In the genomic region with DNA sequence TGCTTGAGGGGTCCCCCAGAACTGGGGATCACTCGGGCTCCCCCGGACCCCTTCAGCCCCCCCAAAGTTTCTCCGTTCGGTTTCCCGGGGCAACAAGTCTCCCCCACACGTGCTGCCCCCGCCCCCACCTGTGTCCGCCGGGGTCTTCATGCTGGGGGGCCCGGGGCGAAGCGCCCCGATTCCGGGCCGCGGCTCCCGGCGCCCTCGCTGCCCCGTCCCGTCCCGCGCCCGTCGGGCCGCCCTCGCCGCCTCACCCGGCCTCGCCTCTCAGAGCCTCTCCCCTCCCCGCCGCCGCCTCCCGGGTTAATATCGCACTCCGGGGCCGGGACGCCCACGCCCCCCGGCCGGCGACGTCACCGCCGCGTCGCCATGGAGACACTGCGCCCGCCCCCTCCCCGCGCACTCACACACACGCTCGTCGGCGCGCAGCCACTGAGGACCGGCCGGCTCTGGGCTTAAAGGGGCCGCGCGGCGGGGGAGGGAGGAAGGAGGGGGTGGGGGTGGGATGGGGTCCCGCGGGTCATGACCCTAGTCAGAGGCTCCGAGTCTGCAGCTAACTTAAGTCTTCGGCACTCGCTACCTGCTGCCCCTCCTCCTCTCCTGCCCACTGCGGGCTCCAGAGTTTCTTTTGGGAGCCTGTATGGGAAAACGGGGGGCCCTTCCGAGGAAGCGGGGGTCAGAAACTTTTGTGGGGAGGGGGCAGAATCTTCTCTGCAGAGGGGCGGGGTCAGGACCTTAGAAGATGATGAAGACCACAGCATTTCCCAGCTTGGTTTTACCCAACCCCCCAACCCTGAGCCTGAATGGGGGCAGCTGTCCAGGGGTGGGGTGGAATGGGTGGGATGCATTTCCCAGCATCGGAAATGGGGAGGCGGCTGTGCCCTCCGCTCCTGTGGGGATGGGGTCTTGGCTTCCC, we compare ENCODE assay signal across 1 cellular context.
TF ChIP-seq lines count a peak whose summit lies in the region.

A gene (minus strand): TSS at position 279 of the 916 bp plus-strand sequence. CDS start 129 bp downstream, at position 150.

TF ChIP-seq in K562, 482 proteins besides CTCF, POLR2A, EP300 and RAD21 (continued from another document and continues in another):
- TF ChIP-seq, protein P1, sequence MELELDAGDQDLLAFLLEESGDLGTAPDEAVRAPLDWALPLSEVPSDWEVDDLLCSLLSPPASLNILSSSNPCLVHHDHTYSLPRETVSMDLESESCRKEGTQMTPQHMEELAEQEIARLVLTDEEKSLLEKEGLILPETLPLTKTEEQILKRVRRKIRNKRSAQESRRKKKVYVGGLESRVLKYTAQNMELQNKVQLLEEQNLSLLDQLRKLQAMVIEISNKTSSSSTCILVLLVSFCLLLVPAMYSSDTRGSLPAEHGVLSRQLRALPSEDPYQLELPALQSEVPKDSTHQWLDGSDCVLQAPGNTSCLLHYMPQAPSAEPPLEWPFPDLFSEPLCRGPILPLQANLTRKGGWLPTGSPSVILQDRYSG (tag; conservative IDR thresholded peaks at IDR 0.05; ENCODE audit: low read depth): no peak
- TF ChIP-seq, protein P2, sequence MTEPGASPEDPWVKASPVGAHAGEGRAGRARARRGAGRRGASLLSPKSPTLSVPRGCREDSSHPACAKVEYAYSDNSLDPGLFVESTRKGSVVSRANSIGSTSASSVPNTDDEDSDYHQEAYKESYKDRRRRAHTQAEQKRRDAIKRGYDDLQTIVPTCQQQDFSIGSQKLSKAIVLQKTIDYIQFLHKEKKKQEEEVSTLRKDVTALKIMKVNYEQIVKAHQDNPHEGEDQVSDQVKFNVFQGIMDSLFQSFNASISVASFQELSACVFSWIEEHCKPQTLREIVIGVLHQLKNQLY (CRISPR knock-in tag; conservative IDR thresholded peaks at IDR 0.05): 0 out of 4 replicates have a peak, but pooled peaks of 1 of the 2 experiments have one; percentile 5
- TF ChIP-seq, protein P3, sequence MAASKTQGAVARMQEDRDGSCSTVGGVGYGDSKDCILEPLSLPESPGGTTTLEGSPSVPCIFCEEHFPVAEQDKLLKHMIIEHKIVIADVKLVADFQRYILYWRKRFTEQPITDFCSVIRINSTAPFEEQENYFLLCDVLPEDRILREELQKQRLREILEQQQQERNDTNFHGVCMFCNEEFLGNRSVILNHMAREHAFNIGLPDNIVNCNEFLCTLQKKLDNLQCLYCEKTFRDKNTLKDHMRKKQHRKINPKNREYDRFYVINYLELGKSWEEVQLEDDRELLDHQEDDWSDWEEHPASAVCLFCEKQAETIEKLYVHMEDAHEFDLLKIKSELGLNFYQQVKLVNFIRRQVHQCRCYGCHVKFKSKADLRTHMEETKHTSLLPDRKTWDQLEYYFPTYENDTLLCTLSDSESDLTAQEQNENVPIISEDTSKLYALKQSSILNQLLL (CRISPR knock-in tag; IDR thresholded peaks at IDR 0.05; ENCODE audit: borderline replicate concordance): no peak
- no peak for TF ChIP-seq RAD51 (IDR thresholded peaks at IDR 0.05; ENCODE audit: borderline replicate concordance, low read depth)
- TF ChIP-seq POU5F1 (IDR thresholded peaks at IDR 0.05; ENCODE audit: borderline replicate concordance, low read depth, low read length, partially characterized antibody): no peak
- TF ChIP-seq HEY1 (CRISPR knock-in tag; IDR thresholded peaks at IDR 0.05; ENCODE audit: borderline replicate concordance): no peak
- no peak for TF ChIP-seq STAT5A (IDR thresholded peaks at IDR 0.05; ENCODE audit: borderline replicate concordance, low read length)
- TF ChIP-seq YBX1 (IDR thresholded peaks at IDR 0.05): no peak
- no peak for TF ChIP-seq TEAD1 (CRISPR knock-in tag; IDR thresholded peaks at IDR 0.05)
- no peak for TF ChIP-seq BACH1 (tag; IDR thresholded peaks at IDR 0.05)
- no peak for TF ChIP-seq NFE2 (IDR thresholded peaks at IDR 0.05; ENCODE audit: low read depth)
- 0 out of 2 replicates have a peak, but pooled peaks have one; percentile 16 for TF ChIP-seq ZNF780A (CRISPR knock-in tag; IDR thresholded peaks at IDR 0.05)
- peak; percentile 50 for TF ChIP-seq GATAD2B (IDR thresholded peaks at IDR 0.05; ENCODE audit: borderline replicate concordance)
- TF ChIP-seq NONO (IDR thresholded peaks at IDR 0.05; ENCODE audit: low read depth in 2 of 2, low read length in 1 of 2): peak; percentile 80 to 82
- no peak for TF ChIP-seq SIRT6 (IDR thresholded peaks at IDR 0.05; ENCODE audit: low read depth, low read length)
- TF ChIP-seq, protein P4, sequence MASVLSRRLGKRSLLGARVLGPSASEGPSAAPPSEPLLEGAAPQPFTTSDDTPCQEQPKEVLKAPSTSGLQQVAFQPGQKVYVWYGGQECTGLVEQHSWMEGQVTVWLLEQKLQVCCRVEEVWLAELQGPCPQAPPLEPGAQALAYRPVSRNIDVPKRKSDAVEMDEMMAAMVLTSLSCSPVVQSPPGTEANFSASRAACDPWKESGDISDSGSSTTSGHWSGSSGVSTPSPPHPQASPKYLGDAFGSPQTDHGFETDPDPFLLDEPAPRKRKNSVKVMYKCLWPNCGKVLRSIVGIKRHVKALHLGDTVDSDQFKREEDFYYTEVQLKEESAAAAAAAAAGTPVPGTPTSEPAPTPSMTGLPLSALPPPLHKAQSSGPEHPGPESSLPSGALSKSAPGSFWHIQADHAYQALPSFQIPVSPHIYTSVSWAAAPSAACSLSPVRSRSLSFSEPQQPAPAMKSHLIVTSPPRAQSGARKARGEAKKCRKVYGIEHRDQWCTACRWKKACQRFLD (CRISPR knock-in tag; IDR thresholded peaks at IDR 0.05): no peak
- TF ChIP-seq HDAC6 (IDR thresholded peaks at IDR 0.05; ENCODE audit: low read depth, low read length): no peak
- TF ChIP-seq KHSRP (IDR thresholded peaks at IDR 0.05): no peak
- TF ChIP-seq FUS (optimal IDR thresholded peaks at IDR 0.05; ENCODE audit: low read depth, low read length): no peak
- TF ChIP-seq ZNF431 (CRISPR knock-in tag; IDR thresholded peaks at IDR 0.05): no peak
- TF ChIP-seq, protein P5, sequence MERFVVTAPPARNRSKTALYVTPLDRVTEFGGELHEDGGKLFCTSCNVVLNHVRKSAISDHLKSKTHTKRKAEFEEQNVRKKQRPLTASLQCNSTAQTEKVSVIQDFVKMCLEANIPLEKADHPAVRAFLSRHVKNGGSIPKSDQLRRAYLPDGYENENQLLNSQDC (CRISPR knock-in tag; IDR thresholded peaks at IDR 0.05): no peak
- no peak for TF ChIP-seq MEF2D (tag; conservative IDR thresholded peaks at IDR 0.05; ENCODE audit: low read depth)
- TF ChIP-seq SMAD2 (IDR thresholded peaks at IDR 0.05; ENCODE audit: low read depth, low read length): no peak
- no peak for TF ChIP-seq XRCC4 (IDR thresholded peaks at IDR 0.05; ENCODE audit: extremely low read depth, insufficient read depth, insufficient read length)
- TF ChIP-seq, protein P6, sequence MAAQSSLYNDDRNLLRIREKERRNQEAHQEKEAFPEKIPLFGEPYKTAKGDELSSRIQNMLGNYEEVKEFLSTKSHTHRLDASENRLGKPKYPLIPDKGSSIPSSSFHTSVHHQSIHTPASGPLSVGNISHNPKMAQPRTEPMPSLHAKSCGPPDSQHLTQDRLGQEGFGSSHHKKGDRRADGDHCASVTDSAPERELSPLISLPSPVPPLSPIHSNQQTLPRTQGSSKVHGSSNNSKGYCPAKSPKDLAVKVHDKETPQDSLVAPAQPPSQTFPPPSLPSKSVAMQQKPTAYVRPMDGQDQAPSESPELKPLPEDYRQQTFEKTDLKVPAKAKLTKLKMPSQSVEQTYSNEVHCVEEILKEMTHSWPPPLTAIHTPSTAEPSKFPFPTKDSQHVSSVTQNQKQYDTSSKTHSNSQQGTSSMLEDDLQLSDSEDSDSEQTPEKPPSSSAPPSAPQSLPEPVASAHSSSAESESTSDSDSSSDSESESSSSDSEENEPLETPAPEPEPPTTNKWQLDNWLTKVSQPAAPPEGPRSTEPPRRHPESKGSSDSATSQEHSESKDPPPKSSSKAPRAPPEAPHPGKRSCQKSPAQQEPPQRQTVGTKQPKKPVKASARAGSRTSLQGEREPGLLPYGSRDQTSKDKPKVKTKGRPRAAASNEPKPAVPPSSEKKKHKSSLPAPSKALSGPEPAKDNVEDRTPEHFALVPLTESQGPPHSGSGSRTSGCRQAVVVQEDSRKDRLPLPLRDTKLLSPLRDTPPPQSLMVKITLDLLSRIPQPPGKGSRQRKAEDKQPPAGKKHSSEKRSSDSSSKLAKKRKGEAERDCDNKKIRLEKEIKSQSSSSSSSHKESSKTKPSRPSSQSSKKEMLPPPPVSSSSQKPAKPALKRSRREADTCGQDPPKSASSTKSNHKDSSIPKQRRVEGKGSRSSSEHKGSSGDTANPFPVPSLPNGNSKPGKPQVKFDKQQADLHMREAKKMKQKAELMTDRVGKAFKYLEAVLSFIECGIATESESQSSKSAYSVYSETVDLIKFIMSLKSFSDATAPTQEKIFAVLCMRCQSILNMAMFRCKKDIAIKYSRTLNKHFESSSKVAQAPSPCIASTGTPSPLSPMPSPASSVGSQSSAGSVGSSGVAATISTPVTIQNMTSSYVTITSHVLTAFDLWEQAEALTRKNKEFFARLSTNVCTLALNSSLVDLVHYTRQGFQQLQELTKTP (IDR thresholded peaks at IDR 0.05; ENCODE audit: low read depth in 1 of 2, partially characterized antibody in 2 of 2): no peak
- TF ChIP-seq, protein P7, sequence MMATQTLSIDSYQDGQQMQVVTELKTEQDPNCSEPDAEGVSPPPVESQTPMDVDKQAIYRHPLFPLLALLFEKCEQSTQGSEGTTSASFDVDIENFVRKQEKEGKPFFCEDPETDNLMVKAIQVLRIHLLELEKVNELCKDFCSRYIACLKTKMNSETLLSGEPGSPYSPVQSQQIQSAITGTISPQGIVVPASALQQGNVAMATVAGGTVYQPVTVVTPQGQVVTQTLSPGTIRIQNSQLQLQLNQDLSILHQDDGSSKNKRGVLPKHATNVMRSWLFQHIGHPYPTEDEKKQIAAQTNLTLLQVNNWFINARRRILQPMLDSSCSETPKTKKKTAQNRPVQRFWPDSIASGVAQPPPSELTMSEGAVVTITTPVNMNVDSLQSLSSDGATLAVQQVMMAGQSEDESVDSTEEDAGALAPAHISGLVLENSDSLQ (IDR thresholded peaks at IDR 0.05): no peak
- TF ChIP-seq ZNF174 (CRISPR knock-in tag; IDR thresholded peaks at IDR 0.05): no peak
- TF ChIP-seq RBM25 (IDR thresholded peaks at IDR 0.05; ENCODE audit: low read depth, low read length, severe bottlenecking): peak; percentile 81
- no peak for TF ChIP-seq ZNF778 (CRISPR knock-in tag; IDR thresholded peaks at IDR 0.05)
- TF ChIP-seq ADNP (tag; IDR thresholded peaks at IDR 0.05): no peak
- TF ChIP-seq, protein P8, sequence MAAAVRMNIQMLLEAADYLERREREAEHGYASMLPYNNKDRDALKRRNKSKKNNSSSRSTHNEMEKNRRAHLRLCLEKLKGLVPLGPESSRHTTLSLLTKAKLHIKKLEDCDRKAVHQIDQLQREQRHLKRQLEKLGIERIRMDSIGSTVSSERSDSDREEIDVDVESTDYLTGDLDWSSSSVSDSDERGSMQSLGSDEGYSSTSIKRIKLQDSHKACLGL (CRISPR knock-in tag; IDR thresholded peaks at IDR 0.05; ENCODE audit: borderline replicate concordance, poor library complexity, severe bottlenecking): no peak
- no peak for TF ChIP-seq SPI1 (IDR thresholded peaks at IDR 0.05; ENCODE audit: borderline replicate concordance, low read depth, low read length)
- TF ChIP-seq NFIX (CRISPR knock-in tag; IDR thresholded peaks at IDR 0.05; ENCODE audit: low read depth): no peak
- TF ChIP-seq TAF1 (IDR thresholded peaks at IDR 0.05; ENCODE audit: control insufficient read depth, extremely low read depth, insufficient read depth, low read length, severe bottlenecking): peak; percentile 89
- TF ChIP-seq, protein P9, sequence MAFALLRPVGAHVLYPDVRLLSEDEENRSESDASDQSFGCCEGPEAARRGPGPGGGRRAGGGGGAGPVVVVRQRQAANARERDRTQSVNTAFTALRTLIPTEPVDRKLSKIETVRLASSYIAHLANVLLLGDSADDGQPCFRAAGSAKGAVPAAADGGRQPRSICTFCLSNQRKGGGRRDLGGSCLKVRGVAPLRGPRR (CRISPR knock-in tag; IDR thresholded peaks at IDR 0.05): no peak
- no peak for TF ChIP-seq HDAC3 (IDR thresholded peaks at IDR 0.05; ENCODE audit: borderline replicate concordance, partially characterized antibody)
- no peak for TF ChIP-seq ZBTB17 (CRISPR knock-in tag; IDR thresholded peaks at IDR 0.05)
- peak; percentile 73; the same call in 1 of the 2 replicates for TF ChIP-seq BMI1 (IDR thresholded peaks at IDR 0.05; ENCODE audit: low read length)
- TF ChIP-seq, protein P10, sequence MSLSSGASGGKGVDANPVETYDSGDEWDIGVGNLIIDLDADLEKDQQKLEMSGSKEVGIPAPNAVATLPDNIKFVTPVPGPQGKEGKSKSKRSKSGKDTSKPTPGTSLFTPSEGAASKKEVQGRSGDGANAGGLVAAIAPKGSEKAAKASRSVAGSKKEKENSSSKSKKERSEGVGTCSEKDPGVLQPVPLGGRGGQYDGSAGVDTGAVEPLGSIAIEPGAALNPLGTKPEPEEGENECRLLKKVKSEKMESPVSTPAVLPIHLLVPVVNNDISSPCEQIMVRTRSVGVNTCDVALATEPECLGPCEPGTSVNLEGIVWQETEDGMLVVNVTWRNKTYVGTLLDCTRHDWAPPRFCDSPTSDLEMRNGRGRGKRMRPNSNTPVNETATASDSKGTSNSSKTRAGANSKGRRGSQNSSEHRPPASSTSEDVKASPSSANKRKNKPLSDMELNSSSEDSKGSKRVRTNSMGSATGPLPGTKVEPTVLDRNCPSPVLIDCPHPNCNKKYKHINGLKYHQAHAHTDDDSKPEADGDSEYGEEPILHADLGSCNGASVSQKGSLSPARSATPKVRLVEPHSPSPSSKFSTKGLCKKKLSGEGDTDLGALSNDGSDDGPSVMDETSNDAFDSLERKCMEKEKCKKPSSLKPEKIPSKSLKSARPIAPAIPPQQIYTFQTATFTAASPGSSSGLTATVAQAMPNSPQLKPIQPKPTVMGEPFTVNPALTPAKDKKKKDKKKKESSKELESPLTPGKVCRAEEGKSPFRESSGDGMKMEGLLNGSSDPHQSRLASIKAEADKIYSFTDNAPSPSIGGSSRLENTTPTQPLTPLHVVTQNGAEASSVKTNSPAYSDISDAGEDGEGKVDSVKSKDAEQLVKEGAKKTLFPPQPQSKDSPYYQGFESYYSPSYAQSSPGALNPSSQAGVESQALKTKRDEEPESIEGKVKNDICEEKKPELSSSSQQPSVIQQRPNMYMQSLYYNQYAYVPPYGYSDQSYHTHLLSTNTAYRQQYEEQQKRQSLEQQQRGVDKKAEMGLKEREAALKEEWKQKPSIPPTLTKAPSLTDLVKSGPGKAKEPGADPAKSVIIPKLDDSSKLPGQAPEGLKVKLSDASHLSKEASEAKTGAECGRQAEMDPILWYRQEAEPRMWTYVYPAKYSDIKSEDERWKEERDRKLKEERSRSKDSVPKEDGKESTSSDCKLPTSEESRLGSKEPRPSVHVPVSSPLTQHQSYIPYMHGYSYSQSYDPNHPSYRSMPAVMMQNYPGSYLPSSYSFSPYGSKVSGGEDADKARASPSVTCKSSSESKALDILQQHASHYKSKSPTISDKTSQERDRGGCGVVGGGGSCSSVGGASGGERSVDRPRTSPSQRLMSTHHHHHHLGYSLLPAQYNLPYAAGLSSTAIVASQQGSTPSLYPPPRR (CRISPR knock-in tag; IDR thresholded peaks at IDR 0.05; ENCODE audit: borderline replicate concordance): peak; percentile 22; the same call in 1 of the 2 replicates
- TF ChIP-seq, protein P11, sequence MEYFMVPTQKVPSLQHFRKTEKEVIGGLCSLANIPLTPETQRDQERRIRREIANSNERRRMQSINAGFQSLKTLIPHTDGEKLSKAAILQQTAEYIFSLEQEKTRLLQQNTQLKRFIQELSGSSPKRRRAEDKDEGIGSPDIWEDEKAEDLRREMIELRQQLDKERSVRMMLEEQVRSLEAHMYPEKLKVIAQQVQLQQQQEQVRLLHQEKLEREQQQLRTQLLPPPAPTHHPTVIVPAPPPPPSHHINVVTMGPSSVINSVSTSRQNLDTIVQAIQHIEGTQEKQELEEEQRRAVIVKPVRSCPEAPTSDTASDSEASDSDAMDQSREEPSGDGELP (CRISPR knock-in tag; IDR thresholded peaks at IDR 0.05; ENCODE audit: borderline replicate concordance): no peak
